Comparison of ENCODE assay signal across 1 cellular context in the genomic region with DNA sequence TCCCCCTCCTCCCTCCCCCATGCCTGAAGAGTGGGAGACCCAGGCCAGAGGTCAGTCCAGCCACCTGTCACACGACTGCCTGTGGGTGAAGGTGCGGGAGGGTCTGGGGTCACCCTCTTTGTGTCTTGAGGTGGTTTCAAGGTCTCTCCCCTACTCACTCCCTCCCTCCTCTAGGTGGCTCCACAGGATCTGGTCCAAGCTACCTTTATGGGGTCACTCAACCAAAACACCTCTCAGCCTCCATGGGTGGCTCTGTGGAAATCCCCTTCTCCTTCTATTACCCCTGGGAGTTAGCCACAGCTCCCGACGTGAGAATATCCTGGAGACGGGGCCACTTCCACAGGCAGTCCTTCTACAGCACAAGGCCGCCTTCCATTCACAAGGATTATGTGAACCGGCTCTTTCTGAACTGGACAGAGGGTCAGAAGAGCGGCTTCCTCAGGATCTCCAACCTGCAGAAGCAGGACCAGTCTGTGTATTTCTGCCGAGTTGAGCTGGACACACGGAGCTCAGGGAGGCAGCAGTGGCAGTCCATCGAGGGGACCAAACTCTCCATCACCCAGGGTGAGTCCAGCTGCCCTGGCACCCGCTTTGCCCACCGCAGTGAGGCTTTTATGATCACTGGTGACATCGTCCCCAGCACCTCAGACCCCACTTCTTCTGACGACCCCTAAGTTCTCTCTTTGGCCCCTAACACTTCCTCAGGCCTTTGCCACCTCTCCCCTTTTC.
TF ChIP-seq lines count a peak whose summit lies in the region.

No MANE protein-coding gene starts in this region.

TF ChIP-seq in K562, 482 proteins besides CTCF, POLR2A, EP300 and RAD21:
- TF ChIP-seq, protein P1, sequence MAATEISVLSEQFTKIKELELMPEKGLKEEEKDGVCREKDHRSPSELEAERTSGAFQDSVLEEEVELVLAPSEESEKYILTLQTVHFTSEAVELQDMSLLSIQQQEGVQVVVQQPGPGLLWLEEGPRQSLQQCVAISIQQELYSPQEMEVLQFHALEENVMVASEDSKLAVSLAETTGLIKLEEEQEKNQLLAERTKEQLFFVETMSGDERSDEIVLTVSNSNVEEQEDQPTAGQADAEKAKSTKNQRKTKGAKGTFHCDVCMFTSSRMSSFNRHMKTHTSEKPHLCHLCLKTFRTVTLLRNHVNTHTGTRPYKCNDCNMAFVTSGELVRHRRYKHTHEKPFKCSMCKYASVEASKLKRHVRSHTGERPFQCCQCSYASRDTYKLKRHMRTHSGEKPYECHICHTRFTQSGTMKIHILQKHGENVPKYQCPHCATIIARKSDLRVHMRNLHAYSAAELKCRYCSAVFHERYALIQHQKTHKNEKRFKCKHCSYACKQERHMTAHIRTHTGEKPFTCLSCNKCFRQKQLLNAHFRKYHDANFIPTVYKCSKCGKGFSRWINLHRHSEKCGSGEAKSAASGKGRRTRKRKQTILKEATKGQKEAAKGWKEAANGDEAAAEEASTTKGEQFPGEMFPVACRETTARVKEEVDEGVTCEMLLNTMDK (IDR thresholded peaks at IDR 0.05; ENCODE audit: borderline replicate concordance, insufficient read depth, low read depth, low read length, poor library complexity, severe bottlenecking) = peak; percentile 63
TF ChIP-seq in K562: peak in this region for 1; not testable (repeated sequence) for 481.
